ENCODE assay signal across 1 cellular context in the genomic region with DNA sequence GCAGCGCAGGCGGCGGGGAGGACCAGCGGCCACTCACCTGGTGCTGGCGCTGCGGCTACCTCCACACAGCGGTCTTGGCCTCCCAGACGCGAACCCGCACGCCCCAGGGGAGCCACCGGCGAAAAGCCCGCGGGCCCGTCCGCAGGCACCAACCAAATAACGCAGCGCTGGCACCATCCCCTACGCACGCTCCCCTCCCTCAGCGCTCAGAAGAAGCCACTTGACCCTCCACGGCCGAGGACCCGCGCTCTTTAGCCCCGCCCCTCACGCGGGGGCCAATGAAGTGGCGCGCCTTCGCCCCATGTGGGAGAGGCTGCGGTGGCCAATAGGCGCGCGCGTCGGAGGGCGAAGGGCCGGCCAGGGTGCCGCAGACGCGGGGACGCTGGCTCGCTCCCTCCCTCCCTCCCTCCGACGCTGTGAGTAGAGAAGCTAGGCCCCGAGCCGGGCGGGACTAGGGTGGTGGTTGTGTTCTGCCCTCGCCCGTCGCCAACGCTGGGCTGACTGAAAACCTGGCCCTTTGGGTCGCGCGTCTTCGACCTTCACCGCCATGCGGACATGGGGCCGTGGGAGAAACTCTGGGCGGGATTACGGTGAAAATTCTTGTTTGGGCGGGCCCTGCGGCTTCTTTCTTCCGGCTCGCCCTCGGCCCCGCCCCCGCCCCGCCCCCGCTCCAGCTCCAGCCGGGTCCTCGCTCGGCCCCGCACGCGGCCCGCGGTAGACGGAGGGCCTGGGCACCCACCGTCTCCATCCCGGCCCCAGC.
TF ChIP-seq lines count a peak whose summit lies in the region.

A gene with protein sequence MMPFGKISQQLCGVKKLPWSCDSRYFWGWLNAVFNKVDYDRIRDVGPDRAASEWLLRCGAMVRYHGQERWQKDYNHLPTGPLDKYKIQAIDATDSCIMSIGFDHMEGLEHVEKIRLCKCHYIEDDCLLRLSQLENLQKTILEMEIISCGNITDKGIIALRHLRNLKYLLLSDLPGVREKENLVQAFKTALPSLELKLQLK (plus strand): TSS at position 351 of the 760 bp plus-strand sequence. CDS start 9,164 bp downstream, outside the sequence.
A gene (minus strand): TSS at position 256 of the 760 bp plus-strand sequence. CDS start 79 bp downstream, at position 177.

TF ChIP-seq in HEK293, 187 proteins besides CTCF, POLR2A, EP300 and RAD21 (continued from another document and continues in another):
- TF ChIP-seq GLI4 (tag by site-specific recombination; IDR thresholded peaks at IDR 0.05) (no peak), MYNN (tag by site-specific recombination; IDR thresholded peaks at IDR 0.05; ENCODE audit: borderline replicate concordance) (no peak), ZNF214 (tag by site-specific recombination; IDR thresholded peaks at IDR 0.05; ENCODE audit: borderline replicate concordance) (no peak), ZFHX2 (tag by site-specific recombination; conservative IDR thresholded peaks at IDR 0.05) (peak; percentile 67), ZNF112 (tag by site-specific recombination; IDR thresholded peaks at IDR 0.05) (no peak), ZNF48 (tag by site-specific recombination; IDR thresholded peaks at IDR 0.05) (no peak), ZNF514 (tag by site-specific recombination; IDR thresholded peaks at IDR 0.05) (no peak), ZNF223 (tag by site-specific recombination; IDR thresholded peaks at IDR 0.05) (no peak), ZNF549 (tag by site-specific recombination; IDR thresholded peaks at IDR 0.05) (no peak), ZNF324 (tag by site-specific recombination; IDR thresholded peaks at IDR 0.05) (no peak), ZNF561 (tag by site-specific recombination; IDR thresholded peaks at IDR 0.05; ENCODE audit: borderline replicate concordance) (0 out of 2 replicates have a peak, but pooled peaks have one; percentile 39), GFI1B (tag by site-specific recombination; IDR thresholded peaks at IDR 0.05) (no peak), ZNF121 (tag by site-specific recombination; IDR thresholded peaks at IDR 0.05) (no peak), ZNF426 (tag by site-specific recombination; IDR thresholded peaks at IDR 0.05) (no peak), HOXA7 (CRISPR knock-in tag; IDR thresholded peaks at IDR 0.05; ENCODE audit: borderline replicate concordance) (no peak), SALL2 (tag by site-specific recombination; IDR thresholded peaks at IDR 0.05; ENCODE audit: borderline replicate concordance) (no peak), ZSCAN16 (tag by site-specific recombination; IDR thresholded peaks at IDR 0.05) (no peak), EGR2 (tag by site-specific recombination; IDR thresholded peaks at IDR 0.05; ENCODE audit: low read depth) (peak; percentile 54), ZNF701 (tag by site-specific recombination; IDR thresholded peaks at IDR 0.05) (no peak), ZNF416 (tag by site-specific recombination; IDR thresholded peaks at IDR 0.05) (no peak), ZNF677 (tag by site-specific recombination; IDR thresholded peaks at IDR 0.05) (no peak), ZNF837 (tag by site-specific recombination; IDR thresholded peaks at IDR 0.05) (no peak), OSR2 (tag by site-specific recombination; IDR thresholded peaks at IDR 0.05) (no peak), MZF1 (tag by site-specific recombination; IDR thresholded peaks at IDR 0.05; ENCODE audit: borderline replicate concordance) (no peak; the same call in 1 of the 2 replicates), GLIS2 (tag by site-specific recombination; IDR thresholded peaks at IDR 0.05) (peak; percentile 100), ZNF155 (tag by site-specific recombination; IDR thresholded peaks at IDR 0.05) (no peak), ZNF776 (tag by site-specific recombination; IDR thresholded peaks at IDR 0.05; ENCODE audit: borderline replicate concordance) (no peak)
- TF ChIP-seq, protein P1, sequence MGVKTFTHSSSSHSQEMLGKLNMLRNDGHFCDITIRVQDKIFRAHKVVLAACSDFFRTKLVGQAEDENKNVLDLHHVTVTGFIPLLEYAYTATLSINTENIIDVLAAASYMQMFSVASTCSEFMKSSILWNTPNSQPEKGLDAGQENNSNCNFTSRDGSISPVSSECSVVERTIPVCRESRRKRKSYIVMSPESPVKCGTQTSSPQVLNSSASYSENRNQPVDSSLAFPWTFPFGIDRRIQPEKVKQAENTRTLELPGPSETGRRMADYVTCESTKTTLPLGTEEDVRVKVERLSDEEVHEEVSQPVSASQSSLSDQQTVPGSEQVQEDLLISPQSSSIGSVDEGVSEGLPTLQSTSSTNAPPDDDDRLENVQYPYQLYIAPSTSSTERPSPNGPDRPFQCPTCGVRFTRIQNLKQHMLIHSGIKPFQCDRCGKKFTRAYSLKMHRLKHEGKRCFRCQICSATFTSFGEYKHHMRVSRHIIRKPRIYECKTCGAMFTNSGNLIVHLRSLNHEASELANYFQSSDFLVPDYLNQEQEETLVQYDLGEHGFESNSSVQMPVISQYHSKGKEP (tag by site-specific recombination; IDR thresholded peaks at IDR 0.05), result no peak
- TF ChIP-seq, protein P2, sequence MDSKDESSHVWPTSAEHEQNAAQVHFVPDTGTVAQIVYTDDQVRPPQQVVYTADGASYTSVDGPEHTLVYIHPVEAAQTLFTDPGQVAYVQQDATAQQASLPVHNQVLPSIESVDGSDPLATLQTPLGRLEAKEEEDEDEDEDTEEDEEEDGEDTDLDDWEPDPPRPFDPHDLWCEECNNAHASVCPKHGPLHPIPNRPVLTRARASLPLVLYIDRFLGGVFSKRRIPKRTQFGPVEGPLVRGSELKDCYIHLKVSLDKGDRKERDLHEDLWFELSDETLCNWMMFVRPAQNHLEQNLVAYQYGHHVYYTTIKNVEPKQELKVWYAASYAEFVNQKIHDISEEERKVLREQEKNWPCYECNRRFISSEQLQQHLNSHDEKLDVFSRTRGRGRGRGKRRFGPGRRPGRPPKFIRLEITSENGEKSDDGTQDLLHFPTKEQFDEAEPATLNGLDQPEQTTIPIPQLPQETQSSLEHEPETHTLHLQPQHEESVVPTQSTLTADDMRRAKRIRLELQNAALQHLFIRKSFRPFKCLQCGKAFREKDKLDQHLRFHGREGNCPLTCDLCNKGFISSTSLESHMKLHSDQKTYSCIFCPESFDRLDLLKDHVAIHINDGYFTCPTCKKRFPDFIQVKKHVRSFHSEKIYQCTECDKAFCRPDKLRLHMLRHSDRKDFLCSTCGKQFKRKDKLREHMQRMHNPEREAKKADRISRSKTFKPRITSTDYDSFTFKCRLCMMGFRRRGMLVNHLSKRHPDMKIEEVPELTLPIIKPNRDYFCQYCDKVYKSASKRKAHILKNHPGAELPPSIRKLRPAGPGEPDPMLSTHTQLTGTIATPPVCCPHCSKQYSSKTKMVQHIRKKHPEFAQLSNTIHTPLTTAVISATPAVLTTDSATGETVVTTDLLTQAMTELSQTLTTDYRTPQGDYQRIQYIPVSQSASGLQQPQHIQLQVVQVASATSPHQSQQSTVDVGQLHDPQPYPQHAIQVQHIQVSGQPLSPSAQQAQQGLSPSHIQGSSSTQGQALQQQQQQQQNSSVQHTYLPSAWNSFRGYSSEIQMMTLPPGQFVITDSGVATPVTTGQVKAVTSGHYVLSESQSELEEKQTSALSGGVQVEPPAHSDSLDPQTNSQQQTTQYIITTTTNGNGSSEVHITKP (tag by site-specific recombination; IDR thresholded peaks at IDR 0.05), result peak; percentile 88; the same call in 1 of the 2 replicates
- TF ChIP-seq, protein P3, sequence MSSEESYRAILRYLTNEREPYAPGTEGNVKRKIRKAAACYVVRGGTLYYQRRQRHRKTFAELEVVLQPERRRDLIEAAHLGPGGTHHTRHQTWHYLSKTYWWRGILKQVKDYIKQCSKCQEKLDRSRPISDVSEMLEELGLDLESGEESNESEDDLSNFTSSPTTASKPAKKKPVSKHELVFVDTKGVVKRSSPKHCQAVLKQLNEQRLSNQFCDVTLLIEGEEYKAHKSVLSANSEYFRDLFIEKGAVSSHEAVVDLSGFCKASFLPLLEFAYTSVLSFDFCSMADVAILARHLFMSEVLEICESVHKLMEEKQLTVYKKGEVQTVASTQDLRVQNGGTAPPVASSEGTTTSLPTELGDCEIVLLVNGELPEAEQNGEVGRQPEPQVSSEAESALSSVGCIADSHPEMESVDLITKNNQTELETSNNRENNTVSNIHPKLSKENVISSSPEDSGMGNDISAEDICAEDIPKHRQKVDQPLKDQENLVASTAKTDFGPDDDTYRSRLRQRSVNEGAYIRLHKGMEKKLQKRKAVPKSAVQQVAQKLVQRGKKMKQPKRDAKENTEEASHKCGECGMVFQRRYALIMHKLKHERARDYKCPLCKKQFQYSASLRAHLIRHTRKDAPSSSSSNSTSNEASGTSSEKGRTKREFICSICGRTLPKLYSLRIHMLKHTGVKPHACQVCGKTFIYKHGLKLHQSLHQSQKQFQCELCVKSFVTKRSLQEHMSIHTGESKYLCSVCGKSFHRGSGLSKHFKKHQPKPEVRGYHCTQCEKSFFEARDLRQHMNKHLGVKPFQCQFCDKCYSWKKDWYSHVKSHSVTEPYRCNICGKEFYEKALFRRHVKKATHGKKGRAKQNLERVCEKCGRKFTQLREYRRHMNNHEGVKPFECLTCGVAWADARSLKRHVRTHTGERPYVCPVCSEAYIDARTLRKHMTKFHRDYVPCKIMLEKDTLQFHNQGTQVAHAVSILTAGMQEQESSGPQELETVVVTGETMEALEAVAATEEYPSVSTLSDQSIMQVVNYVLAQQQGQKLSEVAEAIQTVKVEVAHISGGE (tag by site-specific recombination; conservative IDR thresholded peaks at IDR 0.05; ENCODE audit: low read depth), result no peak
- TF ChIP-seq, protein P4, sequence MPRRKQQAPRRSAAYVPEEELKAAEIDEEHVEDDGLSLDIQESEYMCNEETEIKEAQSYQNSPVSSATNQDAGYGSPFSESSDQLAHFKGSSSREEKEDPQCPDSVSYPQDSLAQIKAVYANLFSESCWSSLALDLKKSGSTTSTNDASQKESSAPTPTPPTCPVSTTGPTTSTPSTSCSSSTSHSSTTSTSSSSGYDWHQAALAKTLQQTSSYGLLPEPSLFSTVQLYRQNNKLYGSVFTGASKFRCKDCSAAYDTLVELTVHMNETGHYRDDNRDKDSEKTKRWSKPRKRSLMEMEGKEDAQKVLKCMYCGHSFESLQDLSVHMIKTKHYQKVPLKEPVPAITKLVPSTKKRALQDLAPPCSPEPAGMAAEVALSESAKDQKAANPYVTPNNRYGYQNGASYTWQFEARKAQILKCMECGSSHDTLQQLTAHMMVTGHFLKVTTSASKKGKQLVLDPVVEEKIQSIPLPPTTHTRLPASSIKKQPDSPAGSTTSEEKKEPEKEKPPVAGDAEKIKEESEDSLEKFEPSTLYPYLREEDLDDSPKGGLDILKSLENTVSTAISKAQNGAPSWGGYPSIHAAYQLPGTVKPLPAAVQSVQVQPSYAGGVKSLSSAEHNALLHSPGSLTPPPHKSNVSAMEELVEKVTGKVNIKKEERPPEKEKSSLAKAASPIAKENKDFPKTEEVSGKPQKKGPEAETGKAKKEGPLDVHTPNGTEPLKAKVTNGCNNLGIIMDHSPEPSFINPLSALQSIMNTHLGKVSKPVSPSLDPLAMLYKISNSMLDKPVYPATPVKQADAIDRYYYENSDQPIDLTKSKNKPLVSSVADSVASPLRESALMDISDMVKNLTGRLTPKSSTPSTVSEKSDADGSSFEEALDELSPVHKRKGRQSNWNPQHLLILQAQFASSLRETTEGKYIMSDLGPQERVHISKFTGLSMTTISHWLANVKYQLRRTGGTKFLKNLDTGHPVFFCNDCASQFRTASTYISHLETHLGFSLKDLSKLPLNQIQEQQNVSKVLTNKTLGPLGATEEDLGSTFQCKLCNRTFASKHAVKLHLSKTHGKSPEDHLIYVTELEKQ (tag by site-specific recombination; IDR thresholded peaks at IDR 0.05; ENCODE audit: borderline replicate concordance), result no peak
- TF ChIP-seq, protein P5, sequence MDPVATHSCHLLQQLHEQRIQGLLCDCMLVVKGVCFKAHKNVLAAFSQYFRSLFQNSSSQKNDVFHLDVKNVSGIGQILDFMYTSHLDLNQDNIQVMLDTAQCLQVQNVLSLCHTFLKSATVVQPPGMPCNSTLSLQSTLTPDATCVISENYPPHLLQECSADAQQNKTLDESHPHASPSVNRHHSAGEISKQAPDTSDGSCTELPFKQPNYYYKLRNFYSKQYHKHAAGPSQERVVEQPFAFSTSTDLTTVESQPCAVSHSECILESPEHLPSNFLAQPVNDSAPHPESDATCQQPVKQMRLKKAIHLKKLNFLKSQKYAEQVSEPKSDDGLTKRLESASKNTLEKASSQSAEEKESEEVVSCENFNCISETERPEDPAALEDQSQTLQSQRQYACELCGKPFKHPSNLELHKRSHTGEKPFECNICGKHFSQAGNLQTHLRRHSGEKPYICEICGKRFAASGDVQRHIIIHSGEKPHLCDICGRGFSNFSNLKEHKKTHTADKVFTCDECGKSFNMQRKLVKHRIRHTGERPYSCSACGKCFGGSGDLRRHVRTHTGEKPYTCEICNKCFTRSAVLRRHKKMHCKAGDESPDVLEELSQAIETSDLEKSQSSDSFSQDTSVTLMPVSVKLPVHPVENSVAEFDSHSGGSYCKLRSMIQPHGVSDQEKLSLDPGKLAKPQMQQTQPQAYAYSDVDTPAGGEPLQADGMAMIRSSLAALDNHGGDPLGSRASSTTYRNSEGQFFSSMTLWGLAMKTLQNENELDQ (tag by site-specific recombination; IDR thresholded peaks at IDR 0.05; ENCODE audit: low read depth), result no peak
- TF ChIP-seq, protein P6, sequence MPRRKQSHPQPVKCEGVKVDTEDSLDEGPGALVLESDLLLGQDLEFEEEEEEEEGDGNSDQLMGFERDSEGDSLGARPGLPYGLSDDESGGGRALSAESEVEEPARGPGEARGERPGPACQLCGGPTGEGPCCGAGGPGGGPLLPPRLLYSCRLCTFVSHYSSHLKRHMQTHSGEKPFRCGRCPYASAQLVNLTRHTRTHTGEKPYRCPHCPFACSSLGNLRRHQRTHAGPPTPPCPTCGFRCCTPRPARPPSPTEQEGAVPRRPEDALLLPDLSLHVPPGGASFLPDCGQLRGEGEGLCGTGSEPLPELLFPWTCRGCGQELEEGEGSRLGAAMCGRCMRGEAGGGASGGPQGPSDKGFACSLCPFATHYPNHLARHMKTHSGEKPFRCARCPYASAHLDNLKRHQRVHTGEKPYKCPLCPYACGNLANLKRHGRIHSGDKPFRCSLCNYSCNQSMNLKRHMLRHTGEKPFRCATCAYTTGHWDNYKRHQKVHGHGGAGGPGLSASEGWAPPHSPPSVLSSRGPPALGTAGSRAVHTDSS (tag by site-specific recombination; IDR thresholded peaks at IDR 0.05), result no peak
- TF ChIP-seq, protein P7, sequence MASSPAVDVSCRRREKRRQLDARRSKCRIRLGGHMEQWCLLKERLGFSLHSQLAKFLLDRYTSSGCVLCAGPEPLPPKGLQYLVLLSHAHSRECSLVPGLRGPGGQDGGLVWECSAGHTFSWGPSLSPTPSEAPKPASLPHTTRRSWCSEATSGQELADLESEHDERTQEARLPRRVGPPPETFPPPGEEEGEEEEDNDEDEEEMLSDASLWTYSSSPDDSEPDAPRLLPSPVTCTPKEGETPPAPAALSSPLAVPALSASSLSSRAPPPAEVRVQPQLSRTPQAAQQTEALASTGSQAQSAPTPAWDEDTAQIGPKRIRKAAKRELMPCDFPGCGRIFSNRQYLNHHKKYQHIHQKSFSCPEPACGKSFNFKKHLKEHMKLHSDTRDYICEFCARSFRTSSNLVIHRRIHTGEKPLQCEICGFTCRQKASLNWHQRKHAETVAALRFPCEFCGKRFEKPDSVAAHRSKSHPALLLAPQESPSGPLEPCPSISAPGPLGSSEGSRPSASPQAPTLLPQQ (tag by site-specific recombination; IDR thresholded peaks at IDR 0.05), result peak; percentile 67; the same call in 1 of the 2 replicates
